In the genomic region with DNA sequence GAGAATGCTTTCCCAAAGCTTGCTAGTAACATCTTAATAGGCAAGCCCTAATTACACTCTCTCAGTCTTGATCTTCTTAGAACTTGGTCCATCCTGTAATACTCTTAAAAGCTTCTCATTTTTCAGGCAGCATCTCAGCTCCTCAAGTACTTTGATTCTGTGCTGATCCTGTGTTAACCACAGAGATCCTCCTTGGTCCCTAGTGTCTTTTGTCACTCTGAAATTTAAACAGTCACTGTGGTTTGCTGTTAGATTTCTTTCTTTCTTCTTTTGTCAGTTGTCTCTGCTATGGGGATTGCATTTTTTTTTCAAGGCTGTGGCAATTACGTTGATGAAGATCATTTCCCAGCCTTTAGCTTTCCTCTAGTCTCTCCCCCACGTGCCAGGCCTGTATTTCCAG, we compare ENCODE assay signal across 31 cellular contexts.
"Had no signal": no experiment of that assay in that cellular context is flagged by ENCODE, and none has a peak within 500 bp of the region (broad histone marks: within the 10 kb centered on the region; RNA-seq: fewer than 3 reads in every experiment).

No MANE protein-coding gene starts in this region.

- H3K27ac ChIP-seq: esophagus squamous epithelium, heart right ventricle, left lung, neural progenitor cell, prostate gland, right atrium auricular region, suprapubic skin, transverse colon, upper lobe of right lung, uterus had no signal

- H3K27me3 ChIP-seq: esophagus squamous epithelium, heart right ventricle, left lung, neural progenitor cell, right atrium auricular region, suprapubic skin, transverse colon, upper lobe of right lung, uterus had no signal

- H3K4me3 ChIP-seq: esophagus squamous epithelium, heart right ventricle, left lung, mucosa of descending colon, neural progenitor cell, prostate gland, right atrium auricular region, smooth muscle cell, suprapubic skin, transverse colon, upper lobe of right lung, uterus had no signal

- ATAC-seq: effector memory CD8-positive, alpha-beta T cell; heart right ventricle; left cardiac atrium; mucosa of descending colon; natural killer cell treated with Interleukin-12 subunit alpha and Interleukin-12 subunit beta and Interleukin-15 and Interleukin-18, amount 100 ng/mL, for 72 hours; sciatic nerve; stimulated activated naive CD8-positive, alpha-beta T cell treated with anti-CD3 and anti-CD28 coated beads, Interleukin-15, amount 100 ng/mL, for 72 hours had no signal

- H2AFZ ChIP-seq: neural progenitor cell had no signal

- DNase-seq: effector memory CD8-positive, alpha-beta T cell; erythroblast; esophagus squamous epithelium; foreskin melanocyte; glutamatergic neuron; heart right ventricle; hippocampal formation; left cardiac atrium; left lung; mesenchymal stem cell; mucosa of descending colon; naive B cell; nucleus accumbens; stimulated activated CD4-positive, alpha-beta T cell treated with anti-CD3 and anti-CD28 coated beads, Interleukin-12 subunit alpha, Interleukin-12 subunit beta, amount 100 ng/mL, for 4 hours; stimulated activated CD4-positive, alpha-beta T cell treated with anti-CD3 and anti-CD28 coated beads, Interleukin-1b, Interleukin-23, amount 100 ng/mL, for 48 hours; stimulated activated CD4-positive, alpha-beta T cell treated with anti-CD3 and anti-CD28 coated beads, Interleukin-4, amount 100 ng/mL, for 1 hour; stimulated activated CD8-positive, alpha-beta memory T cell treated with anti-CD3 and anti-CD28 coated beads, Interleukin-4, amount 100 ng/mL, for 48 hours; stimulated activated naive CD4-positive, alpha-beta T cell; stimulated activated naive CD8-positive, alpha-beta T cell treated with anti-CD3 and anti-CD28 coated beads, Interleukin-15, amount 100 ng/mL, for 72 hours; transverse colon; upper lobe of right lung; uterus had no signal

- H3K4me1 ChIP-seq: left lung, neural progenitor cell, prostate gland, suprapubic skin, transverse colon, upper lobe of right lung, uterus had no signal

- H3K9me3 ChIP-seq: esophagus squamous epithelium, heart right ventricle, mucosa of descending colon, prostate gland, right atrium auricular region, suprapubic skin, transverse colon, upper lobe of right lung, uterus had no signal

- H3K36me3 ChIP-seq: esophagus squamous epithelium, heart right ventricle, left lung, neural progenitor cell, prostate gland, right atrium auricular region, suprapubic skin, transverse colon, upper lobe of right lung, uterus had no signal

- H3K9ac ChIP-seq: neural progenitor cell had no signal

- H3K4me2 ChIP-seq: neural progenitor cell, smooth muscle cell had no signal

- FAIRE-seq: endometrium, islet of Langerhans had no signal
